13 cellular contexts compared by ENCODE assay signal in genomic region chr7:41029072-41029492, GRCh38.
DNase-seq lines count a peak whose midpoint lies in the region; ATAC-seq, FAIRE-seq and TF ChIP-seq lines count a peak whose summit lies in the region.
"Had no signal": no experiment of that assay in that cellular context is flagged by ENCODE, and none has a peak within 500 bp of the region (broad histone marks: within the 10 kb centered on the region; RNA-seq: fewer than 3 reads in every experiment).

No MANE protein-coding gene starts in this region.

- no peak overlapping the region for H3K9ac ChIP-seq in HUES48 (ENCODE audit: low read depth, low read length)

- H3K4me3 ChIP-seq in HUES48 (ENCODE audit: low read depth, low read length) (no peak overlapping the region), HAP-1 (no peak overlapping the region), WERI-Rb-1 (ENCODE audit: low read depth, low read length) (no peak overlapping the region)
- H3K4me3 ChIP-seq: colonic mucosa, right atrium auricular region had no signal

- peak; percentile 73 for DNase-seq in COLO829 (ENCODE audit: low spot score)
- peak; percentile 93 for DNase-seq in brain pericyte (ENCODE audit: low read depth, low spot score)
- peak; percentile 51 for DNase-seq in myocyte (ENCODE audit: low read depth)
- DNase-seq in GM19239 (ENCODE audit: insufficient read length, low spot score): no peak
- DNase-seq in HAP-1 (ENCODE audit: low spot score in 2 of 2): no peak
- DNase-seq in WERI-Rb-1: no peak
- DNase-seq: colonic mucosa, DMS 273 treated with DMSO at 0.1 percent for 48 hours, NCI-H1105 treated with DMSO at 0.1 percent for 48 hours, SIG-M5 had no signal

- no peaks in the 10 kb centered on the region for H3K4me1 ChIP-seq in HUES48 (ENCODE audit: control insufficient read depth, insufficient read depth, low read length)
- no peaks in the 10 kb centered on the region for H3K4me1 ChIP-seq in HAP-1
- H3K4me1 ChIP-seq: colonic mucosa, right atrium auricular region had no signal

- ATAC-seq in GM18519 (IDR thresholded peaks at IDR 0.05; ENCODE audit: low FRiP score, unreplicated experiment): no peak

- H3K9me3 ChIP-seq in HUES48 (ENCODE audit: control insufficient read depth, insufficient read depth, low read length): no peaks in the 10 kb centered on the region
- no peaks in the 10 kb centered on the region for H3K9me3 ChIP-seq in HAP-1
- no peaks in the 10 kb centered on the region for H3K9me3 ChIP-seq in WERI-Rb-1 (ENCODE audit: severe bottlenecking)
- H3K9me3 ChIP-seq: colonic mucosa, right atrium auricular region had no signal

- no peak for FAIRE-seq in GM19239 (lab: Jason Lieb, UNC)

- H3K27ac ChIP-seq in HUES48 (ENCODE audit: low read depth, low read length): peak overlapping the region; percentile 23
- H3K27ac ChIP-seq in WERI-Rb-1: no peak overlapping the region
- H3K27ac ChIP-seq: colonic mucosa, right atrium auricular region had no signal

- H3K36me3 ChIP-seq in HUES48 (ENCODE audit: control insufficient read depth, insufficient read depth, low read length) (no peaks in the 10 kb centered on the region), HAP-1 (replicated peaks) (no peaks in the 10 kb centered on the region), WERI-Rb-1 (no peaks in the 10 kb centered on the region)
- H3K36me3 ChIP-seq: colonic mucosa, right atrium auricular region had no signal

- in situ Hi-C loops in HAP-1 (cut with MboI; ENCODE audit: low sequenced_read_pairs): no loop called here

- no peaks in the 10 kb centered on the region for H3K27me3 ChIP-seq in HUES48 (ENCODE audit: control insufficient read depth, insufficient read depth, low read length)
- H3K27me3 ChIP-seq in HAP-1 (ENCODE audit: low read depth): no peaks in the 10 kb centered on the region
- H3K27me3 ChIP-seq in WERI-Rb-1 (ENCODE audit: insufficient read depth, low read depth, severe bottlenecking): peaks cover 3% of the 10 kb centered on the region
- H3K27me3 ChIP-seq: colonic mucosa, right atrium auricular region had no signal

- TF ChIP-seq CTCF in WERI-Rb-1 (IDR thresholded peaks at IDR 0.05; ENCODE audit: low read depth, low read length): no peak

Comparison
In these comparisons a context has a peak if more than half of its experiments do, and no peak if none do; other contexts are left out.
1. DNase-seq: peak in COLO829 (single experiment), brain pericyte (single experiment) and myocyte (single experiment); none in GM19239 (single experiment), HAP-1 (0 of 2) and WERI-Rb-1 (single experiment).